9 cellular contexts compared by ENCODE assay signal in the genomic region with DNA sequence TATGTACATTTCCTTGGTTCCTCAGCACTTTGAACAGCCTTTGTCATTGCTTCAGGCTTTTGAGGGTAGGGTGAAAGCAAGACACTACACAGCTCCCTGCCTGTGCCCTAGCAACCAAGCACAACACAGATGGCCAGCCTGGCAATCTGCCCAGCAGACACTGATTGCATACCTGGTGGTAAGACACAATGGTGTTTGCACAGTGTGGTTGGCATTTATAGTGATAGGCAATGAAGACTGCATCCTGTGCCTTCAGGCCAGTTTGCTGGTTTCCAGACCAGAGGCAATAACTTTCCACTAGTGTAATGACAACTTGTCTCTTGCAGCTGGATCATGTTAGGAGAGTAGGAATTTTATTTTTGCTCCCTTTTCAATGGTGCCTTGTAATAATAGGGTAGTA.
DNase-seq lines count a peak whose midpoint lies in the region; ATAC-seq and TF ChIP-seq lines count a peak whose summit lies in the region.
"Had no signal": no experiment of that assay in that cellular context is flagged by ENCODE, and none has a peak within 500 bp of the region (broad histone marks: within the 10 kb centered on the region; RNA-seq: fewer than 3 reads in every experiment).

No MANE protein-coding gene starts in this region.

- H3K36me3 Mint-ChIP-seq in activated CD4-positive, alpha-beta T cell treated with anti-CD3 and anti-CD28 coated beads, Interleukin-2, amount 10 ng/mL, durations not matched to agents 24 days and 14 days (ENCODE audit: low read depth), result no peaks in the 10 kb centered on the region

- H3K9me3 Mint-ChIP-seq in activated CD4-positive, alpha-beta T cell treated with anti-CD3 and anti-CD28 coated beads, Interleukin-2, amount 10 ng/mL, durations not matched to agents 24 days and 14 days, result no peaks in the 10 kb centered on the region

- peaks cover 0 to 16% (median 7%) of the 10 kb centered on the region in 4 donors for H3K4me1 ChIP-seq in stomach

- no peak for TF ChIP-seq POLR2A in stomach (IDR thresholded peaks at IDR 0.05)

- peak; percentile 100 for DNase-seq in NCI-H748 (lab: John Stamatoyannopoulos, UW; ENCODE audit: unreplicated experiment)
- peak; percentile 90 for DNase-seq in fibroblast of the aortic adventitia (ENCODE audit: low read depth)
- DNase-seq in stomach, result peak; percentile 78
- DNase-seq in activated CD4-positive, alpha-beta T cell treated with anti-CD3 and anti-CD28 coated beads, Interleukin-2, amount 10 ng/mL, durations not matched to agents 24 days and 14 days, result no peak
- no peak for DNase-seq in HUDEP-2 (lab: John Stamatoyannopoulos, UW; ENCODE audit: unreplicated experiment in 76 of 76)

- no peak overlapping the region for H3K27ac Mint-ChIP-seq in activated CD4-positive, alpha-beta T cell treated with anti-CD3 and anti-CD28 coated beads, Interleukin-2, amount 10 ng/mL, durations not matched to agents 24 days and 14 days

- H3K27me3 Mint-ChIP-seq in activated CD4-positive, alpha-beta T cell treated with anti-CD3 and anti-CD28 coated beads, Interleukin-2, amount 10 ng/mL, durations not matched to agents 24 days and 14 days, result peaks cover 7% of the 10 kb centered on the region

- no peaks in the 10 kb centered on the region for H3K4me1 Mint-ChIP-seq in activated CD4-positive, alpha-beta T cell treated with anti-CD3 and anti-CD28 coated beads, Interleukin-2, amount 10 ng/mL, durations not matched to agents 24 days and 14 days

- no peaks in the 10 kb centered on the region for H3K27me3 ChIP-seq in stomach

- ATAC-seq in HG03175 (IDR thresholded peaks at IDR 0.05; ENCODE audit: unreplicated experiment), result peak; percentile 45
- ATAC-seq in GM18511 (IDR thresholded peaks at IDR 0.05; ENCODE audit: unreplicated experiment), result no peak
- no peak for ATAC-seq in GM18909 (IDR thresholded peaks at IDR 0.05; ENCODE audit: poor library complexity, unreplicated experiment)
- ATAC-seq: K562 had no signal

- no peak for TF ChIP-seq EP300 in stomach (IDR thresholded peaks at IDR 0.05)

- H3K9me3 ChIP-seq in stomach, result no peaks in the 10 kb centered on the region

- TF ChIP-seq CTCF in fibroblast of the aortic adventitia (IDR thresholded peaks at IDR 0.05; ENCODE audit: insufficient read depth, low read length), result no peak
- TF ChIP-seq CTCF in stomach (IDR thresholded peaks at IDR 0.05), result no peak

- no peak overlapping the region for H3K27ac ChIP-seq in stomach

- H3K36me3 ChIP-seq in stomach, result no peaks in the 10 kb centered on the region

- H3K4me3 ChIP-seq in fibroblast of the aortic adventitia (ENCODE audit: low read depth, low read length) (no peak overlapping the region), stomach (no peak overlapping the region)
- H3K4me3 ChIP-seq: K562 had no signal

- intact Hi-C loops in stomach (cut with DNase I; ENCODE audit: low total_unique reads), result no loop called here
- intact Hi-C loops in activated CD4-positive, alpha-beta T cell treated with anti-CD3 and anti-CD28 coated beads, Interleukin-2, amount 10 ng/mL, durations not matched to agents 24 days and 14 days (cut with micrococcal nuclease), result no loop called here

- H3K4me3 Mint-ChIP-seq in activated CD4-positive, alpha-beta T cell treated with anti-CD3 and anti-CD28 coated beads, Interleukin-2, amount 10 ng/mL, durations not matched to agents 24 days and 14 days, result no peak overlapping the region

Comparison
In these comparisons a context has a peak if more than half of its experiments do, and no peak if none do; other contexts are left out.
1. DNase-seq: peak in NCI-H748 (single experiment), fibroblast of the aortic adventitia (single experiment) and stomach (single experiment); none in activated CD4-positive, alpha-beta T cell treated with anti-CD3 and anti-CD28 coated beads, Interleukin-2, amount 10 ng/mL, durations not matched to agents 24 days and 14 days (single experiment) and HUDEP-2 (0 of 76).